ENCODE assay signal across 1 cellular context in genomic region chr17:40260528-40260927, GRCh38.
TF ChIP-seq lines count a peak whose summit lies in the region.

No MANE protein-coding gene starts in this region.

TF ChIP-seq in HepG2, 621 proteins besides CTCF, POLR2A, EP300 and RAD21:
- TF ChIP-seq FOXK1 (CRISPR knock-in tag; IDR thresholded peaks at IDR 0.05; ENCODE audit: borderline replicate concordance, low read depth) (no peak), ISL2 (CRISPR knock-in tag; IDR thresholded peaks at IDR 0.05) (no peak), THAP8 (CRISPR knock-in tag; IDR thresholded peaks at IDR 0.05; ENCODE audit: borderline replicate concordance) (no peak), RFX1 (IDR thresholded peaks at IDR 0.05) (no peak), ZNF263 (CRISPR knock-in tag; IDR thresholded peaks at IDR 0.05) (0 out of 2 replicates have a peak, but pooled peaks have one; percentile 10), ZKSCAN8 (CRISPR knock-in tag; IDR thresholded peaks at IDR 0.05; ENCODE audit: borderline replicate concordance) (no peak), ZNF703 (CRISPR knock-in tag; IDR thresholded peaks at IDR 0.05; ENCODE audit: borderline replicate concordance) (no peak), TCF7L2 (IDR thresholded peaks at IDR 0.05; ENCODE audit: low read depth, low read length) (no peak)
TF ChIP-seq in HepG2: peak in this region for 1.
